ENCODE assay signal across 25 cellular contexts in genomic region chr5:40838076-40838475, GRCh38. TPM values are rescaled to one million over a fixed set of nuclear protein-coding genes. Genes with fewer than 3 reads are reported as not detected.
DNase-seq lines count a peak whose midpoint lies in the region; ATAC-seq and TF ChIP-seq lines count a peak whose summit lies in the region.
"Had no signal": no experiment of that assay in that cellular context is flagged by ENCODE, and none has a peak within 500 bp of the region (broad histone marks: within the 10 kb centered on the region; RNA-seq: fewer than 3 reads in every experiment).

No MANE protein-coding gene starts in this region.

- peaks cover 55% of the 10 kb centered on the region for H3K4me1 ChIP-seq in DOHH2 (ENCODE audit: control insufficient read depth, low read length)
- H3K4me1 ChIP-seq in effector memory CD4-positive, alpha-beta T cell (ENCODE audit: control insufficient read depth, insufficient read depth, low read length, poor library complexity, severe bottlenecking) = peaks cover 19% of the 10 kb centered on the region
- H3K4me1 ChIP-seq in adrenal gland (replicated peaks in 1 of 2) = peaks cover 20 to 33% of the 10 kb centered on the region in 2 donors

- H3K79me2 ChIP-seq in DOHH2 (ENCODE audit: control insufficient read depth, low read length) = peaks cover 31% of the 10 kb centered on the region

- H3K27me3 Mint-ChIP-seq in CD4-positive, alpha-beta T cell = peaks cover under 1% of the 10 kb centered on the region

- H3K4me3 ChIP-seq in DOHH2 (ENCODE audit: low read length) (0 out of 2 replicates have a peak overlapping the region, but pooled peaks have one; percentile 7), adrenal gland (no peak overlapping the region)
- no peak overlapping the region for H3K4me3 ChIP-seq in effector memory CD4-positive, alpha-beta T cell (ENCODE audit: insufficient read depth, low read depth, low read length, poor library complexity, severe bottlenecking)
- H3K4me3 ChIP-seq: HAP-1, PC-9, SJCRH30 had no signal

- no peak for DNase-seq in CD4-positive, alpha-beta T cell
- peak; percentile 6 for DNase-seq in T-helper 22 cell (ENCODE audit: low read depth)
- peak in 1 of 3 donors; percentile 17 for DNase-seq in effector memory CD4-positive, alpha-beta T cell
- DNase-seq in OCI-M2 (lab: John Stamatoyannopoulos, UW; ENCODE audit: unreplicated experiment) = no peak
- no peak for DNase-seq in GM20000 (ENCODE audit: low spot score)
- no peak for DNase-seq in adrenal gland
- DNase-seq: C1 segment of cervical spinal cord, Calu3, DMS79 treated with DMSO at 0.1 percent for 48 hours, GOT3, HFFc6, KBM-7, NCI-H1092, NCI-H1417 treated with DMSO at 0.1 percent for 48 hours, NCI-H1694 treated with DMSO at 0.1 percent for 48 hours, NCI-H2081, NCI-H2227 treated with DMSO at 0.1 percent for 48 hours, NCI-H69, SJCRH30 had no signal

- H3K4me2 ChIP-seq in DOHH2 (ENCODE audit: low read length) = peak overlapping the region; percentile 37
- H3K4me2 ChIP-seq: PC-9 had no signal

- H3K27me3 ChIP-seq in CD4-positive, alpha-beta T cell (ENCODE audit: control insufficient read depth, insufficient read depth, low read length) = peaks cover 8% of the 10 kb centered on the region
- H3K27me3 ChIP-seq in DOHH2 (ENCODE audit: control insufficient read depth, low read length) (0 out of 2 replicates have a peak, but pooled peaks cover 2% of the 10 kb centered on the region), adrenal gland (no peaks in the 10 kb centered on the region)
- H3K27me3 ChIP-seq in effector memory CD4-positive, alpha-beta T cell (replicated peaks; ENCODE audit: control insufficient read depth, insufficient read depth, low read length, poor library complexity, severe bottlenecking) = no peaks in the 10 kb centered on the region
- H3K27me3 ChIP-seq: SJCRH30 had no signal

- H4K20me1 ChIP-seq in DOHH2 (ENCODE audit: control insufficient read depth, insufficient read depth, low read depth, low read length) = peaks cover 12% of the 10 kb centered on the region; the same call in 1 of the 2 replicates

- H3K27ac Mint-ChIP-seq in CD4-positive, alpha-beta T cell = peak overlapping the region; percentile 63
- H3K27ac Mint-ChIP-seq: HFFc6 had no signal

- TF ChIP-seq CTCF in CD4-positive, alpha-beta T cell (IDR thresholded peaks at IDR 0.05) = no peak
- TF ChIP-seq CTCF in DOHH2 (IDR thresholded peaks at IDR 0.05; ENCODE audit: low read depth, low read length, poor library complexity, severe bottlenecking) = no peak
- TF ChIP-seq CTCF in GM20000 (IDR thresholded peaks at IDR 0.05; ENCODE audit: extremely low read depth, missing control alignments) = no peak
- no peak for TF ChIP-seq CTCF in adrenal gland (IDR thresholded peaks at IDR 0.05)

- peaks cover 52% of the 10 kb centered on the region for H3K4me1 Mint-ChIP-seq in CD4-positive, alpha-beta T cell (ENCODE audit: low read depth)

- CTCF ChIA-PET in CD4-positive, alpha-beta T cell (lab: Charles Lee) = no interaction called here

- no peaks in the 10 kb centered on the region for H3K9me2 ChIP-seq in DOHH2 (replicated peaks; ENCODE audit: control insufficient read depth, low read length)

- POLR2A ChIA-PET in CD4-positive, alpha-beta T cell (lab: Charles Lee) = interaction anchor here (0.9 kb wide), 1 partner anchor 22 kb away, joined by 5 read pairs; no protein-coding TSS in a partner anchor

- peak overlapping the region; percentile 22 for H3K4me3 Mint-ChIP-seq in CD4-positive, alpha-beta T cell
- H3K4me3 Mint-ChIP-seq: HFFc6 had no signal

- no peak overlapping the region for H3K27ac ChIP-seq in CD4-positive, alpha-beta T cell (ENCODE audit: low read depth, low read length)
- H3K27ac ChIP-seq in DOHH2 (ENCODE audit: low read depth, low read length) (no peak overlapping the region), adrenal gland (no peak overlapping the region)
- peak overlapping the region; percentile 1 for H3K27ac ChIP-seq in effector memory CD4-positive, alpha-beta T cell (ENCODE audit: insufficient read depth, low read length, poor library complexity, severe bottlenecking)
- H3K27ac ChIP-seq: PC-9, SJCRH30 had no signal

- ATAC-seq in CD4-positive, alpha-beta T cell (ENCODE audit: poor library complexity) = no peak
- ATAC-seq in HG03159 (IDR thresholded peaks at IDR 0.05; ENCODE audit: unreplicated experiment) = no peak
- ATAC-seq: Right ventricle myocardium inferior, SK-N-SH treated with all-trans-retinoic acid at 6 μM for 48 hours had no signal

- H3K36me3 Mint-ChIP-seq in CD4-positive, alpha-beta T cell (ENCODE audit: low read depth) = peaks cover 23% of the 10 kb centered on the region

- no peak for TF ChIP-seq POLR2A in adrenal gland (IDR thresholded peaks at IDR 0.05)

- H3K9me3 ChIP-seq in CD4-positive, alpha-beta T cell (ENCODE audit: control insufficient read depth, low read length) = no peaks in the 10 kb centered on the region
- H3K9me3 ChIP-seq in DOHH2 (ENCODE audit: control insufficient read depth, insufficient read depth, low read length) (no peaks in the 10 kb centered on the region), adrenal gland (replicated peaks in 1 of 3) (no peaks in the 10 kb centered on the region)
- no peaks in the 10 kb centered on the region for H3K9me3 ChIP-seq in effector memory CD4-positive, alpha-beta T cell (ENCODE audit: control insufficient read depth, low read length)
- H3K9me3 ChIP-seq: HAP-1, SJCRH30 had no signal

- peaks cover 25% of the 10 kb centered on the region for H3F3A ChIP-seq in DOHH2 (ENCODE audit: control insufficient read depth, insufficient read depth)

- intact Hi-C loops in CD4-positive, alpha-beta T cell (cut with DNase I, micrococcal nuclease) = loop anchor here in 1 of 2 experiments (5.0 to 10.0 kb wide), 3 partner anchors 433 to 1089 kb away; partner anchors contain the start of gene FBXO4
- intact Hi-C loops in adrenal gland (cut with DNase I) = no loop called here

- peaks cover 19% of the 10 kb centered on the region for H3K36me3 ChIP-seq in DOHH2 (ENCODE audit: control insufficient read depth, low read length)
- H3K36me3 ChIP-seq in effector memory CD4-positive, alpha-beta T cell (ENCODE audit: control insufficient read depth, insufficient read depth, low read length) = peaks cover 9% of the 10 kb centered on the region
- H3K36me3 ChIP-seq in adrenal gland (replicated peaks in 1 of 2) = peaks cover 0 to 8% of the 10 kb centered on the region in 2 donors

- WGBS in adrenal gland, 4 donors = 89 to 92% (median 89%) methylated on average over 6 of the region's 6 CpGs

- H3K9me3 Mint-ChIP-seq in CD4-positive, alpha-beta T cell = no peaks in the 10 kb centered on the region

RNA-seq across cellular contexts. Expression of gene RPL37, which starts 3.1 kb away (rescaled TPM):
- total RNA-seq in CD4-positive, alpha-beta T cell = 1,000 to 10,000 TPM; 2,845 to 2,986 TPM
- total RNA-seq in adrenal gland = 1,000 to 10,000 TPM in 2 of 8 donors, 100 to 1,000 TPM in 6; 171 to 1,070 (median 566) TPM
- polyA plus RNA-seq in adrenal gland = 1,000 to 10,000 TPM; 1,448 to 3,068 (median 1,451) TPM

RNA-seq across cellular contexts. Expression of gene CARD6, which starts 3.1 kb away (rescaled TPM):
- total RNA-seq in CD4-positive, alpha-beta T cell = under 1 TPM; 0.16 to 0.53 TPM
- total RNA-seq in adrenal gland = 10 to 100 TPM; 15.5 to 33.1 (median 28.4) TPM
- polyA plus RNA-seq in adrenal gland = 10 to 100 TPM in 1 of 3 donors, 1 to 10 TPM in 2; 6.5 to 18.9 (median 9.9) TPM

RNA-seq across cellular contexts. Expression of gene PRKAA1, which starts 39.9 kb away (rescaled TPM):
- 100 to 1,000 TPM; 102 to 105 TPM for total RNA-seq in CD4-positive, alpha-beta T cell
- total RNA-seq in adrenal gland = 100 to 1,000 TPM in 1 of 8 donors, 10 to 100 TPM in 7; 42.5 to 100 (median 62.4) TPM
- 10 to 100 TPM; 19.5 to 58.3 (median 21.4) TPM for polyA plus RNA-seq in adrenal gland

Comparison
In these comparisons a context has a peak if more than half of its experiments do, and no peak if none do; other contexts are left out.
1. RNA of gene CARD6, which starts 3.1 kb away (total RNA-seq): 15.5 to 33.1 TPM in adrenal gland; 0.16 to 0.53 TPM in CD4-positive, alpha-beta T cell; every median in the first group is over 10 times any median in the second.